1 cellular context compared by ENCODE assay signal in the genomic region with DNA sequence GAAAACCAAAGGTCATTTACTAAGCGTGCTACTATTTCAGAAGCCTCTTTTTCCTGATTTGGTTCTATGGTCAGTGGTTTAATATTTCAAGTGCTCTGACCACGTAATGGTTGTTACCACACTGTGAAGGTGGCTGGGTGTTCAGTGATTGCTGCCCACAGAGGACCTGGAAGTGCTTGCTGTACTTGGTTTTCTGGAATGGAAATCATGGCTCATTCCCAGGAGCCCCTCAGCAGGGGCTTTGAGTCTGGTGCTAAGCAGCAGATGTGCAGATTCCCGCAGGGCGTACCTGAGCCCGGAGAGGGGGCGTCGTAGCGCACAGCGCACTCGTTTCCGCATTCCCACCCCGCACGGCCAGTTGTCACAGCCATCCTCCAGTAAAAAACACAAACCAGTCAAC.
TF ChIP-seq lines count a peak whose summit lies in the region.

No MANE protein-coding gene starts in this region.

TF ChIP-seq in K562, 482 proteins besides CTCF, POLR2A, EP300 and RAD21 (continued from another document):
- TF ChIP-seq, protein P1, sequence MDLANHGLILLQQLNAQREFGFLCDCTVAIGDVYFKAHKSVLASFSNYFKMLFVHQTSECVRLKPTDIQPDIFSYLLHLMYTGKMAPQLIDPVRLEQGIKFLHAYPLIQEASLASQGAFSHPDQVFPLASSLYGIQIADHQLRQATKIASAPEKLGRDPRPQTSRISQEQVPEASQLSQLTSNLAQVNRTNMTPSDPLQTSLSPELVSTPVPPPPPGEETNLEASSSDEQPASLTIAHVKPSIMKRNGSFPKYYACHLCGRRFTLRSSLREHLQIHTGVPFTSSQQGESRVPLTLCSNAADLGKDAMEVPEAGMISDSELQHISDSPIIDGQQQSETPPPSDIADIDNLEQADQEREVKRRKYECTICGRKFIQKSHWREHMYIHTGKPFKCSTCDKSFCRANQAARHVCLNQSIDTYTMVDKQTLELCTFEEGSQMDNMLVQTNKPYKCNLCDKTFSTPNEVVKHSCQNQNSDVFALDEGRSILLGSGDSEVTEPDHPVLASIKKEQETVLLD (IDR thresholded peaks at IDR 0.05), result no peak
- TF ChIP-seq SIN3A (IDR thresholded peaks at IDR 0.05; ENCODE audit: borderline replicate concordance in 2 of 2, control insufficient read depth in 1 of 2, low read depth in 2 of 2, low read length in 2 of 2) (peak in 1 of 2 experiments; percentile 12; a peak in 1 of 4 replicates), ZNF444 (CRISPR knock-in tag; IDR thresholded peaks at IDR 0.05) (no peak), POLR3A (IDR thresholded peaks at IDR 0.05; ENCODE audit: borderline replicate concordance, extremely low read depth, insufficient read depth, insufficient read length) (no peak)
